8 cellular contexts compared by ENCODE assay signal in genomic region chr20:3786126-3786484, GRCh38. TPM values are rescaled to one million over a fixed set of nuclear protein-coding genes. Genes with fewer than 3 reads are reported as not detected.
A peak's percentile ranks its signal among the peaks of the same experiment; 100 is the strongest.
DNase-seq lines count a peak whose midpoint lies in the region; ATAC-seq and TF ChIP-seq lines count a peak whose summit lies in the region.

No MANE protein-coding gene starts in this region.

- peak; percentile 26 for ATAC-seq in GM18502 (IDR thresholded peaks at IDR 0.05; ENCODE audit: poor library complexity, unreplicated experiment)
- ATAC-seq in HG03097 (IDR thresholded peaks at IDR 0.05; ENCODE audit: low FRiP score, unreplicated experiment): peak; percentile 17

- H3K27ac Mint-ChIP-seq in brain: peak overlapping the region in 3 of 5 experiments; percentile 87 to 95 (median 90)

- peaks cover 8% of the 10 kb centered on the region for H3K36me3 Mint-ChIP-seq in brain

- peaks cover 63% of the 10 kb centered on the region for H3K4me1 Mint-ChIP-seq in brain

- peaks cover 0 to 2% (median 0%) of the 10 kb centered on the region in 5 experiments for H3K9me3 Mint-ChIP-seq in brain

- no peak for TF ChIP-seq CTCF in brain (conservative IDR thresholded peaks at IDR 0.05)

- peak; percentile 30 for DNase-seq in AG08395 (ENCODE audit: low spot score)
- peak; percentile 56 for DNase-seq in RKO (ENCODE audit: low spot score)
- peak; percentile 81 for DNase-seq in iris pigment epithelial cell (ENCODE audit: low read depth)
- peak; percentile 46 for DNase-seq in stimulated activated CD4-positive, alpha-beta T cell treated with anti-CD3 and anti-CD28 coated beads, Interleukin-4, amount 100 ng/mL, for 24 hours
- DNase-seq in KG1 (lab: John Stamatoyannopoulos, UW): no peak

- H3K27me3 Mint-ChIP-seq in brain: peaks cover 8% of the 10 kb centered on the region

- H3K4me3 Mint-ChIP-seq in brain: peak overlapping the region; percentile 85 to 91 (median 89)

RNA-seq across cellular contexts. Expression of gene CENPB, which starts 0.4 kb away (rescaled TPM):
- 122 TPM for polyA plus RNA-seq in brain (ENCODE audit: insufficient read depth, low read depth, low replicate concordance)

RNA-seq across cellular contexts. Expression of gene SPEF1, which starts 4.9 kb away (rescaled TPM):
- 1.0 TPM for polyA plus RNA-seq in brain (ENCODE audit: insufficient read depth, low read depth, low replicate concordance)

RNA-seq across cellular contexts. Expression of gene CDC25B, which starts 10.0 kb away (rescaled TPM):
- polyA plus RNA-seq in brain (ENCODE audit: insufficient read depth, low read depth, low replicate concordance): 139 TPM

RNA-seq across cellular contexts. Expression of gene ADISSP, which starts 18.6 kb away (rescaled TPM):
- 54.2 TPM for polyA plus RNA-seq in brain (ENCODE audit: insufficient read depth, low read depth, low replicate concordance)

RNA-seq across cellular contexts. Expression of gene AP5S1, which starts 34.2 kb away (rescaled TPM):
- polyA plus RNA-seq in brain (ENCODE audit: insufficient read depth, low read depth, low replicate concordance): 15.1 TPM
